8 cellular contexts compared by ENCODE assay signal in genomic region chr11:568306-569259, GRCh38. TPM values are rescaled to one million over a fixed set of nuclear protein-coding genes. Genes with fewer than 3 reads are reported as not detected.
DNase-seq lines count a peak whose midpoint lies in the region; ATAC-seq and TF ChIP-seq lines count a peak whose summit lies in the region.

No MANE protein-coding gene starts in this region.

- peaks cover 14% of the 10 kb centered on the region for H3K36me3 Mint-ChIP-seq in activated naive CD4-positive, alpha-beta T cell treated with anti-CD3 and anti-CD28 coated beads, Interleukin-2, amount 10 ng/mL, durations not matched to agents 7 days and 5 days
- no peaks in the 10 kb centered on the region for H3K36me3 Mint-ChIP-seq in osteocyte (ENCODE audit: unreplicated experiment)

- H3K4me1 ChIP-seq in thoracic aorta (ENCODE audit: control insufficient read depth in 1 of 2, low read depth in 2 of 2): peaks cover 3 to 16% of the 10 kb centered on the region in 2 donors

- no peaks in the 10 kb centered on the region for H3K9me3 ChIP-seq in thoracic aorta

- H3K4me1 Mint-ChIP-seq in activated naive CD4-positive, alpha-beta T cell treated with anti-CD3 and anti-CD28 coated beads, Interleukin-2, amount 10 ng/mL, durations not matched to agents 7 days and 5 days: peaks cover 27% of the 10 kb centered on the region
- peaks cover 9% of the 10 kb centered on the region for H3K4me1 Mint-ChIP-seq in osteocyte (ENCODE audit: unreplicated experiment)

- H3K4me3 Mint-ChIP-seq in activated naive CD4-positive, alpha-beta T cell treated with anti-CD3 and anti-CD28 coated beads, Interleukin-2, amount 10 ng/mL, durations not matched to agents 7 days and 5 days: peak overlapping the region; percentile 82
- H3K4me3 Mint-ChIP-seq in osteocyte (ENCODE audit: unreplicated experiment): peak overlapping the region; percentile 65

- DNase-seq in NB4 (ENCODE audit: low read depth): peak; percentile 94
- peak; percentile 91 for DNase-seq in SK-MEL-5 (ENCODE audit: low read depth, low spot score)
- DNase-seq in activated naive CD4-positive, alpha-beta T cell treated with anti-CD3 and anti-CD28 coated beads, Interleukin-2, amount 10 ng/mL, durations not matched to agents 7 days and 5 days: peak; percentile 96
- DNase-seq in glomerular visceral epithelial cell (ENCODE audit: extremely low spot score): peak; percentile 96
- DNase-seq in osteocyte (ENCODE audit: extremely low spot score, unreplicated experiment): peak; percentile 98
- peak; percentile 44 for DNase-seq in thoracic aorta (ENCODE audit: low spot score)

- TF ChIP-seq CTCF in NB4 (IDR thresholded peaks at IDR 0.05; ENCODE audit: low read depth, low read length) (no peak), osteocyte (IDR thresholded peaks at IDR 0.05) (no peak), thoracic aorta (IDR thresholded peaks at IDR 0.05) (no peak)

- no peaks in the 10 kb centered on the region for H3K27me3 ChIP-seq in thoracic aorta (replicated peaks; ENCODE audit: insufficient read depth)

- no peak for TF ChIP-seq POLR2A in NB4 (IDR thresholded peaks at IDR 0.05; ENCODE audit: extremely low read depth, insufficient read length)

- H3K4me3 ChIP-seq in GM08714 (ENCODE audit: low read length): peak overlapping the region; percentile 80
- H3K4me3 ChIP-seq in NB4 (ENCODE audit: low read depth, low read length): peak overlapping the region; percentile 50
- H3K4me3 ChIP-seq in thoracic aorta: peak overlapping the region; percentile 88

- H3K9me3 Mint-ChIP-seq in activated naive CD4-positive, alpha-beta T cell treated with anti-CD3 and anti-CD28 coated beads, Interleukin-2, amount 10 ng/mL, durations not matched to agents 7 days and 5 days: no peaks in the 10 kb centered on the region
- H3K9me3 Mint-ChIP-seq in osteocyte (ENCODE audit: unreplicated experiment): no peaks in the 10 kb centered on the region

- peak overlapping the region; percentile 84 for H3K27ac Mint-ChIP-seq in activated naive CD4-positive, alpha-beta T cell treated with anti-CD3 and anti-CD28 coated beads, Interleukin-2, amount 10 ng/mL, durations not matched to agents 7 days and 5 days
- H3K27ac Mint-ChIP-seq in osteocyte (ENCODE audit: unreplicated experiment): no peak overlapping the region

- peaks cover 16% of the 10 kb centered on the region for H3K27me3 Mint-ChIP-seq in activated naive CD4-positive, alpha-beta T cell treated with anti-CD3 and anti-CD28 coated beads, Interleukin-2, amount 10 ng/mL, durations not matched to agents 7 days and 5 days
- H3K27me3 Mint-ChIP-seq in osteocyte (ENCODE audit: unreplicated experiment): no peaks in the 10 kb centered on the region

- ATAC-seq in HG02571 (IDR thresholded peaks at IDR 0.05; ENCODE audit: unreplicated experiment): peak; percentile 89
- ATAC-seq in thoracic aorta (ENCODE audit: insufficient number of reproducible peaks, low FRiP score, low read depth): peak; percentile 79

- H3K36me3 ChIP-seq in thoracic aorta: no peaks in the 10 kb centered on the region

- H3K27ac ChIP-seq in thoracic aorta: peak overlapping the region; percentile 81 to 84

- in situ Hi-C loops in SK-MEL-5 (cut with HindIII; ENCODE audit: low pct_unique_long_range_greater_than_20kb, low sequenced_read_pairs): no loop called here

- CTCF ChIA-PET in activated naive CD4-positive, alpha-beta T cell treated with anti-CD3 and anti-CD28 coated beads, Interleukin-2, amount 10 ng/mL, durations not matched to agents 7 days and 5 days (lab: Charles Lee): interaction anchor here (0.6 kb wide), 1 partner anchor 87 kb away, joined by 3 read pairs; no protein-coding TSS in a partner anchor

RNA-seq across cellular contexts. Expression of gene PHRF1, which starts 7.7 kb away (rescaled TPM):
- 22.0 and 22.6 TPM in 2 replicates for total RNA-seq in SK-MEL-5 (2014; rRNA removed; shearing (Covaris generic))
- polyA plus RNA-seq in SK-MEL-5 (2015; cell fraction: cytosol; rRNA removed): 26.3 and 32.0 TPM in 2 replicates
- 26.9 and 31.1 TPM in 2 replicates for polyA plus RNA-seq in SK-MEL-5 (2015; cell fraction: nucleus; rRNA removed)
- total RNA-seq in osteocyte (31.5 TPM in 2 replicates), thoracic aorta (10 to 100 TPM; 31.3 to 39.6 TPM)

RNA-seq across cellular contexts. Expression of gene RASSF7, which starts 7.8 kb away (rescaled TPM):
- total RNA-seq in SK-MEL-5 (2014; rRNA removed; shearing (Covaris generic)): 7.8 and 8.0 TPM in 2 replicates
- polyA plus RNA-seq in SK-MEL-5 (2015; cell fraction: cytosol; rRNA removed): 9.5 and 13.2 TPM in 2 replicates
- polyA plus RNA-seq in SK-MEL-5 (2015; cell fraction: nucleus; rRNA removed): 45.7 and 65.8 TPM in 2 replicates
- total RNA-seq in osteocyte (8.0 and 9.3 TPM in 2 replicates), thoracic aorta (10 to 100 TPM in 1 of 2 donors, 1 to 10 TPM in 1; 7.3 to 20.6 TPM)

RNA-seq across cellular contexts. Expression of gene LMNTD2, which starts 8.0 kb away (rescaled TPM):
- total RNA-seq in SK-MEL-5 (2014; rRNA removed; shearing (Covaris generic)): 1.8 and 2.1 TPM in 2 replicates
- 2.2 and 2.8 TPM in 2 replicates for polyA plus RNA-seq in SK-MEL-5 (2015; cell fraction: cytosol; rRNA removed)
- 21.0 and 34.7 TPM in 2 replicates for polyA plus RNA-seq in SK-MEL-5 (2015; cell fraction: nucleus; rRNA removed)
- total RNA-seq in osteocyte (6.0 and 6.4 TPM in 2 replicates), thoracic aorta (1 to 10 TPM; 1.1 to 2.7 TPM)

RNA-seq across cellular contexts. Expression of gene LRRC56, which starts 31.3 kb away (rescaled TPM):
- total RNA-seq in SK-MEL-5 (2014; rRNA removed; shearing (Covaris generic)): 0.11 and 0.13 TPM in 2 replicates
- 0.33 and 0.73 TPM in 2 replicates for polyA plus RNA-seq in SK-MEL-5 (2015; cell fraction: cytosol; rRNA removed)
- polyA plus RNA-seq in SK-MEL-5 (2015; cell fraction: nucleus; rRNA removed): 2.2 and 2.6 TPM in 2 replicates
- 3.2 and 3.7 TPM in 2 replicates for total RNA-seq in osteocyte
- total RNA-seq in thoracic aorta: under 1 TPM in 1 of 2 donors, not detected in 1; 0.41 TPM

RNA-seq across cellular contexts. Expression of gene HRAS, which starts 33.2 kb away (rescaled TPM):
- 48.3 and 55.6 TPM in 2 replicates for total RNA-seq in SK-MEL-5 (2014; rRNA removed; shearing (Covaris generic))
- 63.1 and 64.9 TPM in 2 replicates for polyA plus RNA-seq in SK-MEL-5 (2015; cell fraction: cytosol; rRNA removed)
- 76.3 and 85.7 TPM in 2 replicates for polyA plus RNA-seq in SK-MEL-5 (2015; cell fraction: nucleus; rRNA removed)
- total RNA-seq in osteocyte (68.3 and 69.4 TPM in 2 replicates), thoracic aorta (10 to 100 TPM; 17.7 to 32.4 TPM)

Comparison
In these comparisons a context has a peak if more than half of its experiments do, and no peak if none do; other contexts are left out.
1. Peak in every context shown above with its lines: DNase-seq, ATAC-seq, H3K4me3 ChIP-seq and H3K27ac ChIP-seq.
2. DNase-seq: peak in every context shown above with its lines; median percentile 98 in osteocyte; 96 in activated naive CD4-positive, alpha-beta T cell treated with anti-CD3 and anti-CD28 coated beads, Interleukin-2, amount 10 ng/mL, durations not matched to agents 7 days and 5 days; 96 in glomerular visceral epithelial cell; 94 in NB4; 91 in SK-MEL-5; 44 in thoracic aorta.